ENCODE assay signal across 2 cellular contexts in genomic region chr5:74042559-74043357, GRCh38.
A peak's percentile ranks its signal among the peaks of the same experiment; 100 is the strongest.
TF ChIP-seq lines count a peak whose summit lies in the region.

No MANE protein-coding gene starts in this region.

TF ChIP-seq in IMR-90, 13 proteins besides CTCF, POLR2A, EP300 and RAD21:
- TF ChIP-seq CEBPB (IDR thresholded peaks at IDR 0.05; ENCODE audit: low read depth, low read length) (peak; percentile 68), RFX5 (IDR thresholded peaks at IDR 0.05; ENCODE audit: low read depth, low read length) (no peak)

TF ChIP-seq in H1, 55 proteins besides CTCF, POLR2A, EP300 and RAD21:
- TF ChIP-seq NRF1 (IDR thresholded peaks at IDR 0.05; ENCODE audit: low read depth, low read length), result no peak
- TF ChIP-seq CHD7 (IDR thresholded peaks at IDR 0.05; ENCODE audit: insufficient replicate concordance, low read length), result no peak
- TF ChIP-seq SIX5 (IDR thresholded peaks at IDR 0.05; ENCODE audit: low read depth, low read length), result no peak
- no peak for TF ChIP-seq SP1 (IDR thresholded peaks at IDR 0.05; ENCODE audit: low read depth, low read length)
- no peak for TF ChIP-seq BCL11A (IDR thresholded peaks at IDR 0.05; ENCODE audit: low read depth in 2 of 2, low read length in 2 of 2)
- TF ChIP-seq KDM4A (IDR thresholded peaks at IDR 0.05; ENCODE audit: low read depth, low read length, severe bottlenecking), result no peak
- no peak for TF ChIP-seq SIRT6 (IDR thresholded peaks at IDR 0.05; ENCODE audit: low read length)
- no peak for TF ChIP-seq EZH2 (IDR thresholded peaks at IDR 0.05; ENCODE audit: low read depth, low read length, severe bottlenecking)
- TF ChIP-seq E2F6 (IDR thresholded peaks at IDR 0.05), result no peak
- no peak for TF ChIP-seq GTF2F1 (IDR thresholded peaks at IDR 0.05; ENCODE audit: borderline replicate concordance, low read depth, low read length)
